Comparison of ENCODE assay signal across 10 cellular contexts in genomic region chr15:82907350-82907749, GRCh38.
"Had no signal": no experiment of that assay in that cellular context is flagged by ENCODE, and none has a peak within 500 bp of the region (broad histone marks: within the 10 kb centered on the region; RNA-seq: fewer than 3 reads in every experiment).

No MANE protein-coding gene starts in this region.

- H3K27ac Mint-ChIP-seq: GM23338, H9, HFFc6 had no signal

- FAIRE-seq: H1, H54, HTR-8/SVneo had no signal

- H2AFZ ChIP-seq: GM23338 had no signal

- H3K4me3 ChIP-seq: GM23338 had no signal

- H3K27ac ChIP-seq: KMS-11 had no signal

- ATAC-seq: GM23338 had no signal

- H3K4me3 Mint-ChIP-seq: GM23338, H9, HFFc6 had no signal

- H3K4me2 ChIP-seq: GM23338, KMS-11 had no signal

- DNase-seq: H9, HCEC 1CT, HFFc6, IMR-90, KBM-7 had no signal

- H3K9ac ChIP-seq: KMS-11 had no signal
